Comparison of ENCODE assay signal across 20 cellular contexts in genomic region chr5:177269232-177269895, GRCh38. TPM values are rescaled to one million over a fixed set of nuclear protein-coding genes. Genes with fewer than 3 reads are reported as not detected.
DNase-seq lines count a peak whose midpoint lies in the region; ATAC-seq and TF ChIP-seq lines count a peak whose summit lies in the region.
"Had no signal": no experiment of that assay in that cellular context is flagged by ENCODE, and none has a peak within 500 bp of the region (broad histone marks: within the 10 kb centered on the region; RNA-seq: fewer than 3 reads in every experiment).

No MANE protein-coding gene starts in this region.

- no peaks in the 10 kb centered on the region for H3K23me2 ChIP-seq in H9 (ENCODE audit: insufficient read length, low read depth, low read length, poor library complexity, severe bottlenecking)

- no peak overlapping the region for H2BK20ac ChIP-seq in H9 (ENCODE audit: low read depth, low read length, poor library complexity, severe bottlenecking)

- no peaks in the 10 kb centered on the region for H3K9me3 ChIP-seq in H9 (ENCODE audit: control insufficient read depth, low read depth, low read length)
- H3K9me3 ChIP-seq in body of pancreas, result no peaks in the 10 kb centered on the region
- no peaks in the 10 kb centered on the region for H3K9me3 ChIP-seq in smooth muscle cell (replicated peaks; ENCODE audit: low read depth)
- H3K9me3 ChIP-seq: BLaER1, HAP-1 had no signal

- no peak overlapping the region for H4K8ac ChIP-seq in H9 (replicated peaks; ENCODE audit: insufficient read length, low read depth, low read length)

- H2BK5ac ChIP-seq in H9 (ENCODE audit: insufficient read length, low read length), result no peak overlapping the region

- H3K27me3 Mint-ChIP-seq in H9 (ENCODE audit: low read depth), result no peaks in the 10 kb centered on the region
- H3K27me3 Mint-ChIP-seq: CD4-positive, CD25-positive, alpha-beta regulatory T cell had no signal

- H3K56ac ChIP-seq in H9 (ENCODE audit: insufficient read length, low read depth, low read length), result no peak overlapping the region

- H2AK5ac ChIP-seq in H9 (ENCODE audit: insufficient read length, low read length), result no peak overlapping the region

- H3K4me1 ChIP-seq in H9 (ENCODE audit: insufficient read depth, low read length) (no peaks in the 10 kb centered on the region), body of pancreas (peaks cover 31% of the 10 kb centered on the region), smooth muscle cell (ENCODE audit: low read depth) (no peaks in the 10 kb centered on the region)
- H3K4me1 ChIP-seq: BLaER1, HAP-1 had no signal

- H3K79me2 ChIP-seq in H9 (ENCODE audit: insufficient read depth, low read length) (no peaks in the 10 kb centered on the region; the same call in 1 of the 2 replicates), smooth muscle cell (ENCODE audit: low read depth) (no peaks in the 10 kb centered on the region)

- peaks cover 30 to 97% (median 92%) of the 10 kb centered on the region in 3 experiments; a peak in 6 of 7 replicates for H3K36me3 Mint-ChIP-seq in H9 (ENCODE audit: insufficient read depth in 1 of 3, low read depth in 3 of 3)

- H4K91ac ChIP-seq in H9 (ENCODE audit: insufficient read length, low read depth, low read length), result no peak overlapping the region

- H3K79me1 ChIP-seq in H9 (ENCODE audit: insufficient read depth, low read depth, low read length, poor library complexity, severe bottlenecking), result no peaks in the 10 kb centered on the region

- peaks cover 7% of the 10 kb centered on the region for H3F3A ChIP-seq in smooth muscle cell (ENCODE audit: low read depth)

- H3K9me3 Mint-ChIP-seq in H9, result no peaks in the 10 kb centered on the region
- H3K9me3 Mint-ChIP-seq: CD4-positive, CD25-positive, alpha-beta regulatory T cell had no signal

- TF ChIP-seq CTCF in H9 (conservative IDR thresholded peaks at IDR 0.05), result no peak
- TF ChIP-seq CTCF in body of pancreas (IDR thresholded peaks at IDR 0.05), result no peak
- no peak for TF ChIP-seq CTCF in smooth muscle cell (IDR thresholded peaks at IDR 0.05; ENCODE audit: borderline replicate concordance, insufficient read depth, poor library complexity, severe bottlenecking)

- H3K9ac ChIP-seq in H9 (ENCODE audit: extremely low read depth, insufficient read length, low read length), result no peak overlapping the region
- H3K9ac ChIP-seq in smooth muscle cell (ENCODE audit: low read depth), result no peak overlapping the region
- H3K9ac ChIP-seq: BLaER1, GM23248 had no signal

- DNase-seq in H9 (no peak), body of pancreas (peak; percentile 51 to 83 (median 62)), epithelial cell of prostate (ENCODE audit: low read depth, low spot score) (no peak), smooth muscle cell (lab: John Stamatoyannopoulos, UW; ENCODE audit: unreplicated experiment) (no peak), SKM-1 treated with dmso at 0.1 percent for 144 hours (lab: John Stamatoyannopoulos, UW; ENCODE audit: unreplicated experiment) (no peak), NCI-H446 (lab: John Stamatoyannopoulos, UW) (no peak)
- DNase-seq: CD4-positive, CD25-positive, alpha-beta regulatory T cell; DMS53; GM23248; IMR-90; KG1; MM.1S; NCI-H2029; NCI-H510A; SHP77 had no signal

- H3K4me3 Mint-ChIP-seq in H9, result no peak overlapping the region
- H3K4me3 Mint-ChIP-seq: CD4-positive, CD25-positive, alpha-beta regulatory T cell had no signal

- no peak overlapping the region for H3K14ac ChIP-seq in H9 (ENCODE audit: insufficient read depth, low read length)

- no peaks in the 10 kb centered on the region for H3K4me1 Mint-ChIP-seq in H9

- no peak overlapping the region for H2BK15ac ChIP-seq in H9 (ENCODE audit: low read depth, low read length)

- H3K27me3 ChIP-seq in H9 (ENCODE audit: insufficient read depth, low read length) (no peaks in the 10 kb centered on the region), body of pancreas (no peaks in the 10 kb centered on the region), smooth muscle cell (ENCODE audit: low read depth) (no peaks in the 10 kb centered on the region)
- H3K27me3 ChIP-seq: BLaER1 had no signal

- no CpG with 5 or more reads among the region's 7 CpGs for WGBS in H9 (ENCODE audit: extremely low coverage, insufficient read length, low lambda C conversion rate)
- 40 to 48% methylated on average over 7 of the region's 7 CpGs for WGBS in body of pancreas, 2 donors
- WGBS in smooth muscle cell (ENCODE audit: low lambda C conversion rate), result 96% methylated on average over 7 of the region's 7 CpGs

- H2BK12ac ChIP-seq in H9 (ENCODE audit: insufficient read length, low read depth, low read length), result no peak overlapping the region

- H3K4me2 ChIP-seq in H9 (ENCODE audit: insufficient read depth, insufficient read length, low read length) (no peak overlapping the region), smooth muscle cell (no peak overlapping the region)
- H3K4me2 ChIP-seq: BLaER1 had no signal

- H3K4me3 ChIP-seq in body of pancreas (no peak overlapping the region), smooth muscle cell (no peak overlapping the region)
- H3K4me3 ChIP-seq: BLaER1, GM23248, HAP-1 had no signal

- H3K36me3 ChIP-seq in body of pancreas (replicated peaks in 1 of 2; ENCODE audit: insufficient read depth in 1 of 2, low read depth in 2 of 2) (peaks cover 7 to 11% of the 10 kb centered on the region in 2 donors), smooth muscle cell (ENCODE audit: low read depth) (peaks cover 15% of the 10 kb centered on the region)

- H3K18ac ChIP-seq in H9 (ENCODE audit: insufficient read length, low read depth, low read length), result no peak overlapping the region

- H2AFZ ChIP-seq in H9 (ENCODE audit: low read length) (no peak overlapping the region), smooth muscle cell (ENCODE audit: low read depth) (no peak overlapping the region)
- H2AFZ ChIP-seq: GM23248 had no signal

- no peak overlapping the region for H3K4ac ChIP-seq in H9 (ENCODE audit: low read depth, low read length)

- ATAC-seq in body of pancreas (peak; percentile 81), GM18909 (IDR thresholded peaks at IDR 0.05; ENCODE audit: poor library complexity, unreplicated experiment) (no peak)
- ATAC-seq: Panc1 had no signal

- H4K20me1 ChIP-seq in H9 (ENCODE audit: control insufficient read depth, insufficient read depth, insufficient read length), result no peaks in the 10 kb centered on the region
- H4K20me1 ChIP-seq in smooth muscle cell (ENCODE audit: low read depth), result peaks cover 5% of the 10 kb centered on the region
- H4K20me1 ChIP-seq: BLaER1 had no signal

- no peak overlapping the region for H4K5ac ChIP-seq in H9 (ENCODE audit: insufficient read length, low read depth, low read length)

- H3K27ac Mint-ChIP-seq in H9, result peak overlapping the region; percentile 5 to 67 (median 14); a peak in 3 of 7 replicates

- H3K27ac ChIP-seq in H9 (ENCODE audit: insufficient read length, low read depth, low read length), result no peak overlapping the region
- H3K27ac ChIP-seq in body of pancreas, result peak overlapping the region; percentile 20 to 77 (median 70)
- peak overlapping the region; percentile 39 for H3K27ac ChIP-seq in epithelial cell of prostate
- peak overlapping the region; percentile 1 for H3K27ac ChIP-seq in smooth muscle cell (ENCODE audit: low read depth)
- H3K27ac ChIP-seq: BLaER1, GM23248, RWPE1 had no signal

- no peak overlapping the region for H2BK120ac ChIP-seq in H9 (ENCODE audit: low read depth, low read length, poor library complexity, severe bottlenecking)

- no peak overlapping the region for H3T11ph ChIP-seq in H9 (ENCODE audit: low read length)

- intact Hi-C loops in body of pancreas (cut with DNase I), result no loop called here

- TF ChIP-seq POLR2A in body of pancreas (IDR thresholded peaks at IDR 0.05), result peak in 1 of 3 donors; percentile 7

- H3K23ac ChIP-seq in H9 (ENCODE audit: insufficient read length, low read depth, low read length), result no peak overlapping the region

RNA-seq across cellular contexts. Expression of gene RAB24, which starts 34.2 kb away (rescaled TPM):
- 17.6 and 18.6 TPM in 2 replicates for total RNA-seq in H9 (2021)
- 10 to 100 TPM; 79.1 to 92.0 TPM for total RNA-seq in body of pancreas
- total RNA-seq in smooth muscle cell, result 15.3 and 41.8 TPM in 2 replicates
- 46.4 and 49.5 TPM in 2 replicates for polyA plus RNA-seq in smooth muscle cell

RNA-seq across cellular contexts. Expression of gene PRELID1, which starts 34.2 kb away (rescaled TPM):
- total RNA-seq in H9 (2021), result 212 and 213 TPM in 2 replicates
- total RNA-seq in body of pancreas, result 10 to 100 TPM; 63.3 to 91.8 TPM
- 132 and 197 TPM in 2 replicates for total RNA-seq in smooth muscle cell
- polyA plus RNA-seq in smooth muscle cell, result 264 and 268 TPM in 2 replicates

RNA-seq across cellular contexts. Expression of gene MXD3, which starts 42.3 kb away (rescaled TPM):
- 9.8 and 10.9 TPM in 2 replicates for total RNA-seq in H9 (2021)
- 10 to 100 TPM; 13.2 to 21.4 TPM for total RNA-seq in body of pancreas
- 8.6 and 16.9 TPM in 2 replicates for total RNA-seq in smooth muscle cell
- 14.9 and 15.6 TPM in 2 replicates for polyA plus RNA-seq in smooth muscle cell

Comparison
In these comparisons a context has a peak if more than half of its experiments do, and no peak if none do; other contexts are left out.
1. DNase-seq: peak in body of pancreas (4 of 4); none in H9 (single experiment), epithelial cell of prostate (single experiment), smooth muscle cell (single experiment), SKM-1 treated with dmso at 0.1 percent for 144 hours (single experiment) and NCI-H446 (0 of 2).